In the genomic region with DNA sequence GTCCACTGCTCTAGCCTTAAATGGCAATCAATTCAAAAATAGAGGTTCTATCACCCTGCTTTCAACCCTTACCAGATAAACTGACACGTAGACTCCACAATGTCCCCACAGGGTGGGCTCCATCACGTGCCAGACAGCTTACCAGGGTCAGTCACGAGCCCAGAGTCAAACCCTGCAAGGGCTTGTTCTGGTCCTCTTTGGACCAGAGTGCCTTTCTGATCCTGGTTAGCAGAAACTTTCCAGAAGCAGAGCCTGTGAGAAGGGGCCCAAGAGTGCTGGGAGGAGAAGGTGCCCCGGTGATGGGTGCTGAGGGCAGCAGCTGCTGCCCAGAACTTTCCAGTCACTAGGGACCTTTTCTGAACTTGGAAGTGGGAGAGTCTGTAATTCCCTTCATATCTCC, we compare ENCODE assay signal across 11 cellular contexts. TPM values are rescaled to one million over a fixed set of nuclear protein-coding genes. Genes with fewer than 3 reads are reported as not detected.
DNase-seq lines count a peak whose midpoint lies in the region; ATAC-seq lines count a peak whose summit lies in the region.
"Had no signal": no experiment of that assay in that cellular context is flagged by ENCODE, and none has a peak within 500 bp of the region (broad histone marks: within the 10 kb centered on the region; RNA-seq: fewer than 3 reads in every experiment).

No MANE protein-coding gene starts in this region.

- no peak overlapping the region for H4K91ac ChIP-seq in neuronal stem cell (ENCODE audit: low read depth, low read length, poor library complexity)

- H4K5ac ChIP-seq in mesendoderm (ENCODE audit: low read length) = no peak overlapping the region

- peak overlapping the region; percentile 73 to 99 (median 96) for H3K27ac Mint-ChIP-seq in CD8-positive, alpha-beta memory T cell
- H3K27ac Mint-ChIP-seq in activated naive CD4-positive, alpha-beta T cell treated with anti-CD3 and anti-CD28 coated beads, Interleukin-2, amount 50 U/mL, for 72 hours = peak overlapping the region; percentile 92 to 96
- H3K27ac Mint-ChIP-seq: GM23338 had no signal

- no peaks in the 10 kb centered on the region for H3K79me2 ChIP-seq in mesendoderm (ENCODE audit: control insufficient read depth, insufficient read depth, low read length)

- H3K27me3 ChIP-seq in CD8-positive, alpha-beta memory T cell (ENCODE audit: insufficient read depth, low read length, poor library complexity, severe bottlenecking) = no peaks in the 10 kb centered on the region
- peaks cover 0 to 6% (median 4%) of the 10 kb centered on the region in 3 experiments for H3K27me3 ChIP-seq in neuronal stem cell (ENCODE audit: control insufficient read depth in 3 of 3, insufficient read depth in 3 of 3, low read depth in 1 of 3, low read length in 3 of 3)
- peaks cover 64% of the 10 kb centered on the region for H3K27me3 ChIP-seq in mesendoderm (ENCODE audit: insufficient read depth, low read length, poor library complexity)

- H3K9me3 ChIP-seq in CD8-positive, alpha-beta memory T cell (ENCODE audit: low read length) = no peaks in the 10 kb centered on the region
- H3K9me3 ChIP-seq in neuronal stem cell (replicated peaks in 1 of 2; ENCODE audit: control insufficient read depth in 2 of 2, insufficient read depth in 1 of 2, low read depth in 1 of 2, low read length in 2 of 2) = peaks cover 0 to 1% of the 10 kb centered on the region in 2 donors
- H3K9me3 ChIP-seq: prostate gland had no signal

- no peak overlapping the region for H2BK120ac ChIP-seq in neuronal stem cell (ENCODE audit: low read depth, low read length)
- no peak overlapping the region for H2BK120ac ChIP-seq in mesendoderm (ENCODE audit: low read depth, low read length)

- H2AK5ac ChIP-seq in neuronal stem cell (ENCODE audit: low read depth, low read length) (no peak overlapping the region), mesendoderm (ENCODE audit: low read length) (no peak overlapping the region)

- H3K27me3 Mint-ChIP-seq in CD8-positive, alpha-beta memory T cell = no peaks in the 10 kb centered on the region

- peak overlapping the region; percentile 97 for H3K4me3 ChIP-seq in CD8-positive, alpha-beta memory T cell (ENCODE audit: low read length)
- H3K4me3 ChIP-seq in neuronal stem cell (ENCODE audit: low read length in 2 of 2) (no peak overlapping the region), mesendoderm (ENCODE audit: low read length) (no peak overlapping the region)
- H3K4me3 ChIP-seq: GM23338 had no signal

- no peaks in the 10 kb centered on the region for H3K79me1 ChIP-seq in neuronal stem cell (ENCODE audit: low read depth, low read length)
- no peaks in the 10 kb centered on the region for H3K79me1 ChIP-seq in mesendoderm (ENCODE audit: low read length)

- WGBS in neuronal stem cell (ENCODE audit: extremely low coverage in 2 of 2, insufficient read length in 2 of 2, insufficient replicate concordance in 1 of 2), 2 donors = no CpG with 5 or more reads among the region's 4 CpGs
- no CpG with 5 or more reads among the region's 4 CpGs for WGBS in mesendoderm (ENCODE audit: extremely low coverage, insufficient coverage, low lambda C conversion rate)

- H2AFZ ChIP-seq in neuronal stem cell (ENCODE audit: low read length) = peak overlapping the region; percentile 60
- H2AFZ ChIP-seq: GM23338 had no signal

- POLR2A ChIA-PET in CD8-positive, alpha-beta memory T cell (lab: Charles Lee) = interaction anchor here (3.0 kb wide), 1 partner anchor 20 kb away, joined by 17 read pairs; the partner anchor contains the start of gene GIMAP1

- H3K18ac ChIP-seq in neuronal stem cell (ENCODE audit: low read length) (no peak overlapping the region), mesendoderm (ENCODE audit: low read length) (no peak overlapping the region)

- peak overlapping the region; percentile 91 to 100 (median 97) for H3K4me3 Mint-ChIP-seq in CD8-positive, alpha-beta memory T cell
- H3K4me3 Mint-ChIP-seq: GM23338 had no signal

- H3K9ac ChIP-seq in neuronal stem cell (ENCODE audit: low read depth, low read length, poor library complexity) (no peak overlapping the region), mesendoderm (ENCODE audit: low read length) (no peak overlapping the region)

- no peak overlapping the region for H3K14ac ChIP-seq in neuronal stem cell (ENCODE audit: low read length)

- H3K9me3 Mint-ChIP-seq in CD8-positive, alpha-beta memory T cell = peaks cover 0 to 3% (median 0%) of the 10 kb centered on the region in 5 donors
- no peaks in the 10 kb centered on the region for H3K9me3 Mint-ChIP-seq in activated naive CD4-positive, alpha-beta T cell treated with anti-CD3 and anti-CD28 coated beads, Interleukin-2, amount 50 U/mL, for 72 hours

- H3K4me2 ChIP-seq in neuronal stem cell (ENCODE audit: insufficient read depth, low read length, poor library complexity, severe bottlenecking) (no peak overlapping the region), mesendoderm (ENCODE audit: low read length) (no peak overlapping the region)
- H3K4me2 ChIP-seq: GM23338 had no signal

- peak; percentile 4 for ATAC-seq in GM19463 (IDR thresholded peaks at IDR 0.05; ENCODE audit: unreplicated experiment)
- no peak for ATAC-seq in activated naive CD4-positive, alpha-beta T cell treated with anti-CD3 and anti-CD28 coated beads, Interleukin-2, amount 50 U/mL, for 72 hours

- H2BK12ac ChIP-seq in neuronal stem cell (ENCODE audit: low read length) = no peak overlapping the region

- H3K36me3 Mint-ChIP-seq in CD8-positive, alpha-beta memory T cell = peaks cover 33 to 50% (median 43%) of the 10 kb centered on the region in 3 donors
- H3K36me3 Mint-ChIP-seq in activated naive CD4-positive, alpha-beta T cell treated with anti-CD3 and anti-CD28 coated beads, Interleukin-2, amount 50 U/mL, for 72 hours = peaks cover 44 to 48% of the 10 kb centered on the region in 2 donors

- H3K23ac ChIP-seq in neuronal stem cell (ENCODE audit: low read depth, low read length, poor library complexity) (no peak overlapping the region), mesendoderm (ENCODE audit: low read length) (no peak overlapping the region)

- CTCF ChIA-PET in CD8-positive, alpha-beta memory T cell (lab: Charles Lee) = interaction anchor here (1.0 to 3.4 kb wide), 5 partner anchors 18 to 288 kb away, joined by 3 to 17 read pairs (median 12); partner anchors contain the start of gene GIMAP1

- H3K4me1 Mint-ChIP-seq in CD8-positive, alpha-beta memory T cell = peaks cover 64 to 74% (median 70%) of the 10 kb centered on the region in 3 donors

- peaks cover 67% of the 10 kb centered on the region for H3K4me1 ChIP-seq in CD8-positive, alpha-beta memory T cell (ENCODE audit: insufficient read depth, low read length)
- H3K4me1 ChIP-seq in neuronal stem cell (ENCODE audit: control insufficient read depth in 2 of 2, insufficient read depth in 1 of 2, low read depth in 1 of 2, low read length in 2 of 2) = no peaks in the 10 kb centered on the region
- H3K4me1 ChIP-seq in mesendoderm (ENCODE audit: control insufficient read depth, low read depth, low read length) = peaks cover 3% of the 10 kb centered on the region
- H3K4me1 ChIP-seq: prostate gland had no signal

- H3K36me3 ChIP-seq in CD8-positive, alpha-beta memory T cell (ENCODE audit: insufficient read depth, low read length) = peaks cover 40% of the 10 kb centered on the region
- H3K36me3 ChIP-seq in neuronal stem cell (replicated peaks in 1 of 2; ENCODE audit: control insufficient read depth in 2 of 2, insufficient read depth in 2 of 2, low read length in 2 of 2) (no peaks in the 10 kb centered on the region), mesendoderm (ENCODE audit: control insufficient read depth, insufficient read depth, low read length) (no peaks in the 10 kb centered on the region)
- H3K36me3 ChIP-seq: prostate gland had no signal

- no peak overlapping the region for H3K4ac ChIP-seq in neuronal stem cell (ENCODE audit: low read length)
- no peak overlapping the region for H3K4ac ChIP-seq in mesendoderm (ENCODE audit: low read depth, low read length)

- H4K8ac ChIP-seq in neuronal stem cell (ENCODE audit: low read depth, low read length) (no peak overlapping the region), mesendoderm (ENCODE audit: low read depth, low read length) (no peak overlapping the region)

- peak overlapping the region; percentile 82 for H3K27ac ChIP-seq in CD8-positive, alpha-beta memory T cell (ENCODE audit: low read depth, low read length)
- no peak overlapping the region for H3K27ac ChIP-seq in neuronal stem cell (replicated peaks; ENCODE audit: low read length)
- H3K27ac ChIP-seq in mesendoderm (ENCODE audit: low read depth, low read length) = no peak overlapping the region

- H2BK5ac ChIP-seq in neuronal stem cell (ENCODE audit: low read length) (no peak overlapping the region), mesendoderm (ENCODE audit: low read length) (no peak overlapping the region)

- no peak overlapping the region for H3K56ac ChIP-seq in mesendoderm (ENCODE audit: low read length)

- H2BK15ac ChIP-seq in neuronal stem cell (ENCODE audit: low read length) (no peak overlapping the region), mesendoderm (replicated peaks; ENCODE audit: low read depth) (no peak overlapping the region)

- no peak for DNase-seq in CD8-positive, alpha-beta memory T cell
- peak in 1 of 2 donors; percentile 21 for DNase-seq in activated naive CD4-positive, alpha-beta T cell treated with anti-CD3 and anti-CD28 coated beads, Interleukin-2, amount 50 U/mL, for 72 hours (ENCODE audit: low spot score in 2 of 2)
- DNase-seq in neuronal stem cell (ENCODE audit: low spot score) = no peak
- DNase-seq in AG08395 (ENCODE audit: low spot score) = no peak
- DNase-seq in mesendoderm = no peak
- DNase-seq in HCEC 1CT = no peak
- DNase-seq in DMS153 (lab: John Stamatoyannopoulos, UW) = no peak
- DNase-seq: IMR-90 had no signal

RNA-seq across cellular contexts. Expression of gene GIMAP5, which starts 0.4 kb away (rescaled TPM):
- total RNA-seq in CD8-positive, alpha-beta memory T cell = 10 to 100 TPM; 63.9 to 70.4 TPM
- 475 TPM for polyA plus RNA-seq in CD8-positive, alpha-beta memory T cell
- 100 to 1,000 TPM in 1 of 2 donors, 10 to 100 TPM in 1; 73.1 to 115 TPM for total RNA-seq in activated naive CD4-positive, alpha-beta T cell treated with anti-CD3 and anti-CD28 coated beads, Interleukin-2, amount 50 U/mL, for 72 hours
- polyA plus RNA-seq in neuronal stem cell (2013, experiment 1 of 2) = not detected
- not detected for polyA plus RNA-seq in neuronal stem cell (2013, experiment 2 of 2)
- polyA plus RNA-seq in mesendoderm (2013, experiment 1 of 2) = not detected
- polyA plus RNA-seq in mesendoderm (2013, experiment 2 of 2) = not detected
- total RNA-seq: GM23338, IMR-90 had no signal
- polyA plus RNA-seq: GM23338, IMR-90 had no signal

RNA-seq across cellular contexts. Expression of gene GIMAP1, which starts 20.5 kb away (rescaled TPM):
- total RNA-seq in CD8-positive, alpha-beta memory T cell = 10 to 100 TPM in 1 of 2 experiments, 1 to 10 TPM in 1; 9.8 to 10.0 TPM
- polyA plus RNA-seq in CD8-positive, alpha-beta memory T cell = 86.1 TPM
- total RNA-seq in activated naive CD4-positive, alpha-beta T cell treated with anti-CD3 and anti-CD28 coated beads, Interleukin-2, amount 50 U/mL, for 72 hours = 10 to 100 TPM in 1 of 2 donors, 1 to 10 TPM in 1; 3.1 to 10.7 TPM
- polyA plus RNA-seq in neuronal stem cell (2013, experiment 1 of 2) = not detected
- polyA plus RNA-seq in neuronal stem cell (2013, experiment 2 of 2) = not detected
- not detected for polyA plus RNA-seq in mesendoderm (2013, experiment 1 of 2)
- polyA plus RNA-seq in mesendoderm (2013, experiment 2 of 2) = not detected
- total RNA-seq: GM23338, IMR-90 had no signal
- polyA plus RNA-seq: GM23338, IMR-90 had no signal

RNA-seq across cellular contexts. Expression of gene GIMAP2, which starts 51.4 kb away (rescaled TPM):
- 10 to 100 TPM; 40.4 to 42.9 TPM for total RNA-seq in CD8-positive, alpha-beta memory T cell
- 88.0 TPM for polyA plus RNA-seq in CD8-positive, alpha-beta memory T cell
- 10 to 100 TPM; 47.8 to 56.5 TPM for total RNA-seq in activated naive CD4-positive, alpha-beta T cell treated with anti-CD3 and anti-CD28 coated beads, Interleukin-2, amount 50 U/mL, for 72 hours
- polyA plus RNA-seq in neuronal stem cell (2013, experiment 1 of 2) = not detected
- polyA plus RNA-seq in neuronal stem cell (2013, experiment 2 of 2) = not detected
- polyA plus RNA-seq in mesendoderm (2013, experiment 1 of 2) = not detected
- not detected for polyA plus RNA-seq in mesendoderm (2013, experiment 2 of 2)
- total RNA-seq: GM23338 had no signal
- polyA plus RNA-seq: GM23338, IMR-90 had no signal
